ENCODE assay signal across 10 cellular contexts in the genomic region with DNA sequence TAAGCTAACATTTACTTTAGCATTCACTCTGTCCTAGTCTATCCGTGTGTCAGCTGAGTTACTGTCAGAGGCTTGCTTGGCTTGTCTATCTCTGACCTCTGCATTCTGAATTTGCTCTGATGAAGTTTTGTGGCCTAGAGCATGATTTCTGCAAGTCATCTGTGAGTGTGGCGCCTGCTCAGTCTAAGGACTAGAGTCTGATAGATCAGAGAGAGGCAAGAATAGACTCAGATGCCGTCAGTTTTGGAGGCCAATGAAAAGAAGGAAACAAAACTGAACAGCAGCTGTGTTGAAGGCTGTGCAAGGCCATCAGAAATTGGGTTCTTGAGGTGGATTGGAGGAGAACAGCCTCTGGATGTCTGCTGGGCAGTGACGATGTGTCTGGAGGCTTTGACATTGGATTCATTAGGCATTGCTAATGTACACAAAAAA.
DNase-seq lines count a peak whose midpoint lies in the region; ATAC-seq and TF ChIP-seq lines count a peak whose summit lies in the region.
"Had no signal": no experiment of that assay in that cellular context is flagged by ENCODE, and none has a peak within 500 bp of the region (broad histone marks: within the 10 kb centered on the region; RNA-seq: fewer than 3 reads in every experiment).

No MANE protein-coding gene starts in this region.

- H3K4me3 Mint-ChIP-seq in chondrocyte (ENCODE audit: unreplicated experiment), result peak overlapping the region; percentile 20
- H3K4me3 Mint-ChIP-seq in activated CD8-positive, alpha-beta memory T cell treated with anti-CD3 and anti-CD28 coated beads, Interleukin-2, amount 10 ng/mL, durations not matched to agents 7 days and 5 days, result no peak overlapping the region
- H3K4me3 Mint-ChIP-seq: activated naive CD8-positive, alpha-beta T cell treated with anti-CD3 and anti-CD28 coated beads, Interleukin-2, amount 10 ng/mL, durations not matched to agents 7 days and 5 days had no signal

- no peak for ATAC-seq in activated CD8-positive, alpha-beta memory T cell treated with anti-CD3 and anti-CD28 coated beads, Interleukin-2, amount 10 ng/mL, durations not matched to agents 7 days and 5 days
- ATAC-seq in left colon, result no peak

- peaks cover 36% of the 10 kb centered on the region for H3K4me1 Mint-ChIP-seq in chondrocyte (ENCODE audit: low read depth)
- no peaks in the 10 kb centered on the region for H3K4me1 Mint-ChIP-seq in activated CD8-positive, alpha-beta memory T cell treated with anti-CD3 and anti-CD28 coated beads, Interleukin-2, amount 10 ng/mL, durations not matched to agents 7 days and 5 days
- H3K4me1 Mint-ChIP-seq: activated naive CD8-positive, alpha-beta T cell treated with anti-CD3 and anti-CD28 coated beads, Interleukin-2, amount 10 ng/mL, durations not matched to agents 7 days and 5 days had no signal

- peak overlapping the region; percentile 91 for H3K27ac Mint-ChIP-seq in chondrocyte (ENCODE audit: unreplicated experiment)
- H3K27ac Mint-ChIP-seq in activated CD8-positive, alpha-beta memory T cell treated with anti-CD3 and anti-CD28 coated beads, Interleukin-2, amount 10 ng/mL, durations not matched to agents 7 days and 5 days, result no peak overlapping the region
- H3K27ac Mint-ChIP-seq: activated naive CD8-positive, alpha-beta T cell treated with anti-CD3 and anti-CD28 coated beads, Interleukin-2, amount 10 ng/mL, durations not matched to agents 7 days and 5 days had no signal

- no peak for TF ChIP-seq CTCF in chondrocyte (IDR thresholded peaks at IDR 0.05)

- CTCF ChIA-PET in activated CD8-positive, alpha-beta memory T cell treated with anti-CD3 and anti-CD28 coated beads, Interleukin-2, amount 10 ng/mL, durations not matched to agents 7 days and 5 days (lab: Charles Lee), result no interaction called here

- intact Hi-C loops in left colon (cut with DNase I, micrococcal nuclease), result no loop called here

- no peaks in the 10 kb centered on the region for H3K9me3 Mint-ChIP-seq in chondrocyte (ENCODE audit: low read depth)
- no peaks in the 10 kb centered on the region for H3K9me3 Mint-ChIP-seq in activated CD8-positive, alpha-beta memory T cell treated with anti-CD3 and anti-CD28 coated beads, Interleukin-2, amount 10 ng/mL, durations not matched to agents 7 days and 5 days (ENCODE audit: low read depth)
- H3K9me3 Mint-ChIP-seq: activated naive CD8-positive, alpha-beta T cell treated with anti-CD3 and anti-CD28 coated beads, Interleukin-2, amount 10 ng/mL, durations not matched to agents 7 days and 5 days had no signal

- DNase-seq in HuH-7 (ENCODE audit: low spot score) (peak; percentile 41), chondrocyte (ENCODE audit: low spot score) (no peak), left kidney (ENCODE audit: low read depth, low spot score) (peak; percentile 9), stromal cell of bone marrow (ENCODE audit: low read depth) (peak; percentile 81), COR-L47 (lab: John Stamatoyannopoulos, UW) (no peak), NCI-H187 treated with DMSO at 0.1 percent for 48 hours (lab: John Stamatoyannopoulos, UW) (no peak), left colon (no peak)
- no peak for DNase-seq in activated CD8-positive, alpha-beta memory T cell treated with anti-CD3 and anti-CD28 coated beads, Interleukin-2, amount 10 ng/mL, durations not matched to agents 7 days and 5 days
- DNase-seq: activated naive CD8-positive, alpha-beta T cell treated with anti-CD3 and anti-CD28 coated beads, Interleukin-2, amount 10 ng/mL, durations not matched to agents 7 days and 5 days; NCI-H2171 treated with DMSO at 0.1 percent for 48 hours had no signal

- no peaks in the 10 kb centered on the region for H3K36me3 Mint-ChIP-seq in chondrocyte (ENCODE audit: low read depth)
- H3K36me3 Mint-ChIP-seq in activated CD8-positive, alpha-beta memory T cell treated with anti-CD3 and anti-CD28 coated beads, Interleukin-2, amount 10 ng/mL, durations not matched to agents 7 days and 5 days, result no peaks in the 10 kb centered on the region
- H3K36me3 Mint-ChIP-seq: activated naive CD8-positive, alpha-beta T cell treated with anti-CD3 and anti-CD28 coated beads, Interleukin-2, amount 10 ng/mL, durations not matched to agents 7 days and 5 days had no signal

- no peaks in the 10 kb centered on the region for H3K27me3 Mint-ChIP-seq in chondrocyte (ENCODE audit: low read depth)
- H3K27me3 Mint-ChIP-seq in activated CD8-positive, alpha-beta memory T cell treated with anti-CD3 and anti-CD28 coated beads, Interleukin-2, amount 10 ng/mL, durations not matched to agents 7 days and 5 days, result no peaks in the 10 kb centered on the region
- H3K27me3 Mint-ChIP-seq: activated naive CD8-positive, alpha-beta T cell treated with anti-CD3 and anti-CD28 coated beads, Interleukin-2, amount 10 ng/mL, durations not matched to agents 7 days and 5 days had no signal

Comparison
In these comparisons a context has a peak if more than half of its experiments do, and no peak if none do; other contexts are left out.
1. DNase-seq: peak in HuH-7 (single experiment), left kidney (single experiment) and stromal cell of bone marrow (single experiment); none in chondrocyte (single experiment), activated CD8-positive, alpha-beta memory T cell treated with anti-CD3 and anti-CD28 coated beads, Interleukin-2, amount 10 ng/mL, durations not matched to agents 7 days and 5 days (single experiment), COR-L47 (single experiment), NCI-H187 treated with DMSO at 0.1 percent for 48 hours (single experiment) and left colon (0 of 2).